ENCODE assay signal across 8 cellular contexts in genomic region chr5:5494489-5495402, GRCh38.
DNase-seq lines count a peak whose midpoint lies in the region; ATAC-seq and TF ChIP-seq lines count a peak whose summit lies in the region.

No MANE protein-coding gene starts in this region.

- in situ Hi-C loops in GM13977 (cut with MboI; ENCODE audit: low pct_unique_long_range_greater_than_20kb, low sequenced_read_pairs, unreplicated experiment): loop anchor here (25.0 kb wide), 1 partner anchor 393 kb away; no protein-coding TSS in a partner anchor

- no peaks in the 10 kb centered on the region for H3K27me3 ChIP-seq in tibial nerve

- peaks cover 0 to 47% (median 2%) of the 10 kb centered on the region in 4 donors for H3K4me1 ChIP-seq in tibial nerve

- intact Hi-C loops in posterior vena cava (cut with DNase I): loop anchor here (10.0 kb wide), 3 partner anchors 950 to 1250 kb away; partner anchors contain the start of gene UBE2QL1 (in 1 of the 2)

- DNase-seq in GM13977 (ENCODE audit: low spot score) (peak; percentile 81), NCI-H748 (lab: John Stamatoyannopoulos, UW; ENCODE audit: unreplicated experiment) (peak; percentile 82), activated T-helper 1 cell treated with Interleukin-2 at 50 U/mL for 16 hours (ENCODE audit: low read depth) (peak; percentile 77), fibroblast of villous mesenchyme (ENCODE audit: low read depth) (peak; percentile 50), posterior vena cava (ENCODE audit: low spot score) (peak; percentile 88), tibial nerve (ENCODE audit: low spot score in 2 of 2) (peak; percentile 19 to 40), SW 1271 (lab: John Stamatoyannopoulos, UW) (no peak)

- 21 to 22% methylated on average over 35 to 49 of the region's 62 CpGs for WGBS in tibial nerve, 2 donors

- peak overlapping the region; percentile 33 for H3K4me3 ChIP-seq in fibroblast of villous mesenchyme (ENCODE audit: low read depth, low read length)
- H3K4me3 ChIP-seq in tibial nerve: peak overlapping the region in 2 of 4 donors; percentile 26 to 30

- peak; percentile 78 for ATAC-seq in HG02623 (IDR thresholded peaks at IDR 0.05; ENCODE audit: unreplicated experiment)

- no peak for TF ChIP-seq POLR2A in tibial nerve (IDR thresholded peaks at IDR 0.05)

- TF ChIP-seq EP300 in tibial nerve (IDR thresholded peaks at IDR 0.05): no peak

- H3K36me3 ChIP-seq in tibial nerve: peaks cover 0 to 8% (median 0%) of the 10 kb centered on the region in 3 donors

- TF ChIP-seq CTCF in GM13977 (IDR thresholded peaks at IDR 0.05; ENCODE audit: extremely low read depth, insufficient read depth, missing control alignments): no peak
- no peak for TF ChIP-seq CTCF in fibroblast of villous mesenchyme (IDR thresholded peaks at IDR 0.05; ENCODE audit: insufficient read depth, low read depth, low read length)
- TF ChIP-seq CTCF in tibial nerve (IDR thresholded peaks at IDR 0.05): no peak

- H3K27ac ChIP-seq in tibial nerve: no peak overlapping the region

- no peaks in the 10 kb centered on the region for H3K9me3 ChIP-seq in tibial nerve

Comparison
In these comparisons a context has a peak if more than half of its experiments do, and no peak if none do; other contexts are left out.
1. DNase-seq: peak in GM13977 (single experiment), NCI-H748 (single experiment), activated T-helper 1 cell treated with Interleukin-2 at 50 U/mL for 16 hours (single experiment), fibroblast of villous mesenchyme (single experiment), posterior vena cava (single experiment) and tibial nerve (2 of 2); none in SW 1271 (0 of 2).